19 cellular contexts compared by ENCODE assay signal in the genomic region with DNA sequence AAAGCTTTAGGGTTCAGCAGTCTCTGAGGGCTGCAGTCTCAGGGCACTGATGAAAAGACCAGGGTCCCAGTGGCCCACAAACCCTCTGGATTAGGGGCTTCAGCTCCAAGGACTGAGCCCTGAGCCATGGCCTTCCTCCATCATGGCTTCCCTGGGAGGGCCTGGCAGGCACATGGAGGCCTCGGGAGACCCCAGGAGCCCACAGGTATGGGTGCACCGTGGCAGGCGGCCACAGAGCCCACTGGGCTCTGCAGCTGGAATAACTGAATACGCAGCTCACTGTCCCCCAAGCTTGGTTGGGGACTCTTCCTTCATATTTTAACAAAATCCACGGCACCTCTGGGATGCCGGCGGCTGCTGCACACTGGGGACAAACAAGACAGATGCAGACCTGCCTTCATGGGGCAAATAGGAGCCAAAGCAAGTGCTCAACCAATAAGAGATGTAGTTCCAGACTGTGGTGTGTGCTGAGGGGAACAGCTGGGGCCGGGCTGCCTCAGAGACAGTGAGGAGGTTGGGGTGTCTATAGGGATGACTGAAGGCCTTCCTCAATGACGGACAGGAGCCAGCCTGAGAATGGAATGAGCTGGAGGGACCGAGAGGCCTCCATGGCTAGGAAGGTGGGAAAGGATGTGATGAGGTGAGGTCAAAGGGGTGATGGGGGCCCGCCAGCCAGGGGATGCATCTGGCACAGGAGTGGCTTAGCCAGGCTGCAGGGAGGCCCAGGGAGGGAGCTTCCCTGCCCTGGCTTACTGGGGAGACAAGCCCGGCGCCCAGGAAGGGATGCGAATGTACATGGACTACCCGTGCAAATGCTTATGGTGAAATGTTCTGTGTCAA. TPM values are rescaled to one million over a fixed set of nuclear protein-coding genes. Genes with fewer than 3 reads are reported as not detected.
DNase-seq lines count a peak whose midpoint lies in the region; ATAC-seq, FAIRE-seq and TF ChIP-seq lines count a peak whose summit lies in the region.
"Had no signal": no experiment of that assay in that cellular context is flagged by ENCODE, and none has a peak within 500 bp of the region (broad histone marks: within the 10 kb centered on the region; RNA-seq: fewer than 3 reads in every experiment).

No MANE protein-coding gene starts in this region.

- BruUV-seq in Calu3 (replicated peaks; lab: Mats Ljungman, UMichigan): no TSS peak

- peak overlapping the region; percentile 82 for H3K4me2 ChIP-seq in A549
- no peak overlapping the region for H3K4me2 ChIP-seq in neural progenitor cell
- H3K4me2 ChIP-seq: KMS-11 had no signal

- peak overlapping the region; percentile 97 to 99 for H3K27ac ChIP-seq in A549
- H3K27ac ChIP-seq in neural progenitor cell: no peak overlapping the region
- H3K27ac ChIP-seq: epithelial cell of prostate, KMS-11, psoas muscle had no signal

- H3K9me3 Mint-ChIP-seq in Calu3 (ENCODE audit: low read depth, unreplicated experiment) (no peaks in the 10 kb centered on the region), neural progenitor cell (peaks cover 14% of the 10 kb centered on the region)
- H3K9me3 Mint-ChIP-seq in activated T-helper 17 cell treated with anti-CD3 and anti-CD28 coated beads, Interleukin-2, amount 50 U/mL, for 72 hours: no peaks in the 10 kb centered on the region
- H3K9me3 Mint-ChIP-seq: activated CD4-positive, alpha-beta T cell treated with anti-CD3 and anti-CD28 coated beads, Interleukin-2, amount 10 ng/mL, durations not matched to agents 7 days and 5 days; activated naive CD8-positive, alpha-beta T cell treated with anti-CD3 and anti-CD28 coated beads, Interleukin-2, amount 10 ng/mL, durations not matched to agents 7 days and 5 days had no signal

- H3K4me1 ChIP-seq in A549 (peaks cover 51% of the 10 kb centered on the region), neural progenitor cell (no peaks in the 10 kb centered on the region)
- H3K4me1 ChIP-seq: psoas muscle had no signal

- no peak for TF ChIP-seq RAD21 in A549 (conservative IDR thresholded peaks at IDR 0.05 in 1 of 2, IDR thresholded peaks at IDR 0.05 in 1 of 2)

- FAIRE-seq in A549 (lab: Jason Lieb, UNC): no peak

- POLR2A ChIA-PET in A549 (lab: Yijun Ruan, JAX): interaction anchor here (2.2 kb wide), 1 partner anchor 10 kb away, joined by 11 read pairs; the partner anchor contains the start of gene CTSD

- H3K9me3 ChIP-seq in A549 (no peaks in the 10 kb centered on the region), neural progenitor cell (ENCODE audit: low read depth) (no peaks in the 10 kb centered on the region)
- H3K9me3 ChIP-seq: psoas muscle had no signal

- no peaks in the 10 kb centered on the region for H4K20me1 ChIP-seq in neural progenitor cell (ENCODE audit: low read depth)

- no peaks in the 10 kb centered on the region for H3K27me3 Mint-ChIP-seq in Calu3 (ENCODE audit: unreplicated experiment)
- no peaks in the 10 kb centered on the region for H3K27me3 Mint-ChIP-seq in activated T-helper 17 cell treated with anti-CD3 and anti-CD28 coated beads, Interleukin-2, amount 50 U/mL, for 72 hours
- peaks cover 10% of the 10 kb centered on the region for H3K27me3 Mint-ChIP-seq in neural progenitor cell (ENCODE audit: insufficient read depth, low read depth)

- H3K4me3 ChIP-seq in A549 (no peak overlapping the region), neural progenitor cell (no peak overlapping the region), foreskin fibroblast (ENCODE audit: low read depth in 1 of 2, low read length in 2 of 2) (no peak overlapping the region)
- H3K4me3 ChIP-seq: psoas muscle had no signal

- WGBS in A549 (ENCODE audit: missing lambda C conversion rate): 94% methylated on average over 15 of the region's 15 CpGs

- intact Hi-C loops in Calu3 (cut with micrococcal nuclease; ENCODE audit: unreplicated experiment): no loop called here

- no peak for TF ChIP-seq POLR2A in A549 (IDR thresholded peaks at IDR 0.05; ENCODE audit: low read length)

- no peak overlapping the region for H3K4me3 Mint-ChIP-seq in Calu3 (ENCODE audit: low read depth, unreplicated experiment)
- no peak overlapping the region for H3K4me3 Mint-ChIP-seq in activated T-helper 17 cell treated with anti-CD3 and anti-CD28 coated beads, Interleukin-2, amount 50 U/mL, for 72 hours
- H3K4me3 Mint-ChIP-seq in neural progenitor cell: peak overlapping the region; percentile 48
- H3K4me3 Mint-ChIP-seq: activated CD4-positive, alpha-beta T cell treated with anti-CD3 and anti-CD28 coated beads, Interleukin-2, amount 10 ng/mL, durations not matched to agents 7 days and 5 days; activated naive CD8-positive, alpha-beta T cell treated with anti-CD3 and anti-CD28 coated beads, Interleukin-2, amount 10 ng/mL, durations not matched to agents 7 days and 5 days; memory B cell had no signal

- H3K27ac Mint-ChIP-seq in Calu3 (ENCODE audit: unreplicated experiment) (peak overlapping the region; percentile 77), neural progenitor cell (peak overlapping the region; percentile 74)
- peak overlapping the region; percentile 63 for H3K27ac Mint-ChIP-seq in activated T-helper 17 cell treated with anti-CD3 and anti-CD28 coated beads, Interleukin-2, amount 50 U/mL, for 72 hours
- H3K27ac Mint-ChIP-seq: activated naive CD8-positive, alpha-beta T cell treated with anti-CD3 and anti-CD28 coated beads, Interleukin-2, amount 10 ng/mL, durations not matched to agents 7 days and 5 days; memory B cell had no signal

- H3K36me3 Mint-ChIP-seq in Calu3 (ENCODE audit: insufficient read depth, unreplicated experiment) (peaks cover 37% of the 10 kb centered on the region), neural progenitor cell (peaks cover 5% of the 10 kb centered on the region)
- H3K36me3 Mint-ChIP-seq in activated T-helper 17 cell treated with anti-CD3 and anti-CD28 coated beads, Interleukin-2, amount 50 U/mL, for 72 hours (ENCODE audit: low read depth): no peaks in the 10 kb centered on the region
- H3K36me3 Mint-ChIP-seq: activated naive CD8-positive, alpha-beta T cell treated with anti-CD3 and anti-CD28 coated beads, Interleukin-2, amount 10 ng/mL, durations not matched to agents 7 days and 5 days had no signal

- no peak for DNase-seq in A549 (ENCODE audit: low read depth in 1 of 2, low spot score in 1 of 2)
- DNase-seq in Calu3: no peak
- DNase-seq in neural progenitor cell (ENCODE audit: low spot score): no peak
- no peak for DNase-seq in stimulated activated CD4-positive, alpha-beta T cell treated with anti-CD3 and anti-CD28 coated beads, Interleukin-15, amount 100 ng/mL, for 24 hours
- DNase-seq in NCI-H1436 (lab: John Stamatoyannopoulos, UW): no peak
- no peak for DNase-seq in foreskin fibroblast
- DNase-seq: activated CD4-positive, alpha-beta T cell treated with anti-CD3 and anti-CD28 coated beads, Interleukin-2, amount 10 ng/mL, durations not matched to agents 7 days and 5 days; activated naive CD8-positive, alpha-beta T cell treated with anti-CD3 and anti-CD28 coated beads, Interleukin-2, amount 10 ng/mL, durations not matched to agents 7 days and 5 days; DND-41; foreskin melanocyte; kidney glomerular epithelial cell; naive thymus-derived CD4-positive, alpha-beta T cell; NCI-H1048; NCI-H510A treated with DMSO at 0.1 percent for 48 hours had no signal

- no peak overlapping the region for H2AFZ ChIP-seq in neural progenitor cell (replicated peaks)

- H3K9ac ChIP-seq in neural progenitor cell: no peak overlapping the region
- H3K9ac ChIP-seq: KMS-11 had no signal

- peaks cover 5% of the 10 kb centered on the region for H3F3A ChIP-seq in neural progenitor cell (ENCODE audit: low read depth)

- H3K4me1 Mint-ChIP-seq in Calu3 (ENCODE audit: low read depth, unreplicated experiment): peaks cover 76% of the 10 kb centered on the region
- H3K4me1 Mint-ChIP-seq in activated T-helper 17 cell treated with anti-CD3 and anti-CD28 coated beads, Interleukin-2, amount 50 U/mL, for 72 hours: peaks cover 8% of the 10 kb centered on the region
- peaks cover 25% of the 10 kb centered on the region for H3K4me1 Mint-ChIP-seq in neural progenitor cell

- H3K27me3 ChIP-seq in neural progenitor cell: no peaks in the 10 kb centered on the region

- CTCF ChIA-PET in A549 (lab: Yijun Ruan, JAX): interaction anchor here (0.6 to 2.2 kb wide), 10 partner anchors 10 to 121 kb away, joined by 3 to 18 read pairs (median 6); partner anchors contain the start of genes CTSD and IFITM10
- CTCF ChIA-PET in Calu3 (lab: Charles Lee): interaction anchor here (0.5 kb wide), 1 partner anchor 303 kb away, joined by 3 read pairs; no protein-coding TSS in a partner anchor

- TF ChIP-seq CTCF in A549 (IDR thresholded peaks at IDR 0.05) (no peak), Calu3 (IDR thresholded peaks at IDR 0.05; ENCODE audit: unreplicated experiment) (no peak), neural progenitor cell (IDR thresholded peaks at IDR 0.05) (no peak), foreskin fibroblast (IDR thresholded peaks at IDR 0.05; ENCODE audit: low read depth, low read length) (no peak)

- no peaks in the 10 kb centered on the region for H3K79me2 ChIP-seq in neural progenitor cell (ENCODE audit: low read depth)

- TF ChIP-seq EP300 in A549 (IDR thresholded peaks at IDR 0.05): no peak

- no peaks in the 10 kb centered on the region for H3K36me3 ChIP-seq in neural progenitor cell

- no peak for ATAC-seq in A549
- no peak for ATAC-seq in activated T-helper 17 cell treated with anti-CD3 and anti-CD28 coated beads, Interleukin-2, amount 50 U/mL, for 72 hours (replicated peaks)
- ATAC-seq: naive thymus-derived CD4-positive, alpha-beta T cell had no signal

RNA-seq across cellular contexts. Expression of gene CTSD, which starts 10.2 kb away (rescaled TPM):
- polyA plus RNA-seq in A549 (2011; rRNA removed) (74.0 and 117 TPM in 2 replicates), A549 (2017; fragmentation: RNase III; extraction: RNeasy Plus Mini Kit Qiagen cat#74134 plus additional on column Dnase treatment) (259 to 326 TPM (median 310 TPM) in 3 replicates)
- 138 and 190 TPM in 2 replicates for polyA plus RNA-seq in A549 (2012; cell fraction: cytosol; rRNA removed)
- 412 and 531 TPM in 2 replicates for polyA plus RNA-seq in A549 (2012; cell fraction: nucleus; rRNA removed)
- polyA minus RNA-seq in A549 (2011; rRNA and poly(A)+ RNA removed): 201 and 253 TPM in 2 replicates
- total RNA-seq in Calu3 (2022) (531 and 685 TPM in 2 replicates), neural progenitor cell (ENCODE audit: low replicate concordance) (38.2 and 94.6 TPM in 2 replicates)
- total RNA-seq in activated T-helper 17 cell treated with anti-CD3 and anti-CD28 coated beads, Interleukin-2, amount 50 U/mL, for 72 hours: 10 to 100 TPM; 38.0 to 59.1 TPM

RNA-seq across cellular contexts. Expression of gene IFITM10, which starts 23.5 kb away (rescaled TPM):
- polyA plus RNA-seq in A549 (2011; rRNA removed) (0.26 and 0.28 TPM in 2 replicates), A549 (2017; fragmentation: RNase III; extraction: RNeasy Plus Mini Kit Qiagen cat#74134 plus additional on column Dnase treatment) (0.55 to 0.78 TPM (median 0.67 TPM) in 3 replicates)
- 0.13 and 0.14 TPM in 2 replicates for polyA plus RNA-seq in A549 (2012; cell fraction: cytosol; rRNA removed)
- polyA plus RNA-seq in A549 (2012; cell fraction: nucleus; rRNA removed): 0.79 and 1.6 TPM in 2 replicates
- 0.10 and 0.29 TPM in 2 replicates for polyA minus RNA-seq in A549 (2011; rRNA and poly(A)+ RNA removed)
- total RNA-seq in Calu3 (2022) (3.3 and 8.1 TPM in 2 replicates), neural progenitor cell (ENCODE audit: low replicate concordance) (0.34 TPM in 1 of 2 replicates, not detected in the other)
- under 1 TPM; 0.17 to 0.42 TPM for total RNA-seq in activated T-helper 17 cell treated with anti-CD3 and anti-CD28 coated beads, Interleukin-2, amount 50 U/mL, for 72 hours
- polyA plus RNA-seq: naive thymus-derived CD4-positive, alpha-beta T cell had no signal
